In the genomic region with DNA sequence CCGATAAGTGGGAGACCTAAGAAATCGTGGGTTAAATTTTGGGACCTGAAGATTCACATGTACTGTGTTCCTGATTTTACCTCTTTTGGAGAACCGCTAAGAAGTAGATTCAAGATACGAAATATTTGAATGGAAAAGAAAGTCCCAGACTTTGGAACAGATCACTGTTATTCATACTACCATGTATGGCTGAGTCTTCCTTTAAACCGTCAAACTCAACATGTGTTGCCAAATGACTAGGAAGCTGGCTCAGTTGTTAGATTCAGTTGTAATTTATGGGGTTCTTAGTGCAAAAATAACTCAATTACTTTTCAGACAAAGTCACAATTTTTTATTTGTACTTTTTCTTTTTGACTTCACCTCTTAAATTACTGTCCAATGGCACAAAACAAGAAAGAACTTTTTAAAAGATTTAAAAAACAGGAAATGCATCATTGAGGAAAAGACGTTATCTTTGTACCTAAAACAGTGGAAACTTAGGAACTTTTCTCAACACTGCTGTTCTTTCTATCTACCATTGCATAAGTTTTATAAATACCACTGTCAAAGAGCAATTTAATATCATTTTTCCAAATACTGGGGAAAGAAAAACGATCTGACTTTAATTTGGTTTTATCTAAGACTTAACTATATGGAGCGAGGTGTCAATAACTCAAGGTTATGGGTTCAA, we compare ENCODE assay signal across 20 cellular contexts. TPM values are rescaled to one million over a fixed set of nuclear protein-coding genes. Genes with fewer than 3 reads are reported as not detected.
A peak's percentile ranks its signal among the peaks of the same experiment; 100 is the strongest.
DNase-seq lines count a peak whose midpoint lies in the region; ATAC-seq, FAIRE-seq and TF ChIP-seq lines count a peak whose summit lies in the region.
"Had no signal": no experiment of that assay in that cellular context is flagged by ENCODE, and none has a peak within 500 bp of the region (broad histone marks: within the 10 kb centered on the region; RNA-seq: fewer than 3 reads in every experiment).

No MANE protein-coding gene starts in this region.

- no peak overlapping the region for H3K4me2 ChIP-seq in GM23248 (ENCODE audit: unreplicated experiment)
- H3K4me2 ChIP-seq: hepatocyte had no signal

- H3K9me3 Mint-ChIP-seq in MCF 10A (ENCODE audit: unreplicated experiment): no peaks in the 10 kb centered on the region
- H3K9me3 Mint-ChIP-seq: activated naive CD4-positive, alpha-beta T cell treated with anti-CD3 and anti-CD28 coated beads for 36 hours; stimulated activated memory B cell treated with anti-CD40 and anti-IgM and Interleukin-4, amounts not matched to agents 10 μg/mL and 1 μg/mL and 100 μg/mL, for 72 hours had no signal

- H3F3A ChIP-seq in GM23248 (ENCODE audit: insufficient read depth): 0 out of 2 replicates have a peak, but pooled peaks cover 7% of the 10 kb centered on the region

- H3K4me1 ChIP-seq in heart left ventricle: peaks cover 0 to 47% (median 0%) of the 10 kb centered on the region in 12 donors
- H3K4me1 ChIP-seq in pancreas: no peaks in the 10 kb centered on the region
- H3K4me1 ChIP-seq in transverse colon: peaks cover 0 to 20% (median 7%) of the 10 kb centered on the region in 4 donors
- peaks cover 14% of the 10 kb centered on the region for H3K4me1 ChIP-seq in GM23248 (ENCODE audit: insufficient read depth)

- FAIRE-seq in pancreas (lab: Jason Lieb, UNC): peak; percentile 59
- FAIRE-seq: TTC549 had no signal

- H4K20me1 ChIP-seq in GM23248 (ENCODE audit: insufficient read depth): no peaks in the 10 kb centered on the region

- H3K79me2 ChIP-seq in GM23248 (ENCODE audit: insufficient read depth): no peaks in the 10 kb centered on the region
- H3K79me2 ChIP-seq: hepatocyte had no signal

- no peak for TF ChIP-seq EP300 in transverse colon (IDR thresholded peaks at IDR 0.05; ENCODE audit: low read depth)

- H3K27ac ChIP-seq in heart left ventricle (peak overlapping the region in 11 of 12 donors; percentile 0 to 80 (median 60)), pancreas (no peak overlapping the region), transverse colon (peak overlapping the region; percentile 57 to 75 (median 62)), GM23248 (no peak overlapping the region)
- H3K27ac ChIP-seq: hepatocyte, RWPE1 had no signal

- DNase-seq in MCF 10A (ENCODE audit: unreplicated experiment) (peak; percentile 67), heart left ventricle (no peak), pancreas (no peak), transverse colon (no peak), GM23248 (no peak), EL (no peak), cerebellar nuclear complex (lab: John Stamatoyannopoulos, UW) (no peak)
- no peak for DNase-seq in activated naive CD4-positive, alpha-beta T cell (lab: John Stamatoyannopoulos, UW)
- DNase-seq: activated CD4-positive, alpha-beta T cell treated with anti-CD3 and anti-CD28 coated beads, Interleukin-2, amount 50 U/mL, for 1 hour; activated naive CD4-positive, alpha-beta T cell treated with anti-CD3 and anti-CD28 coated beads for 36 hours; activated T-cell treated with anti-CD3 and anti-CD28 coated beads for 4 hours; dermis blood vessel endothelial cell; NCI-H1436 treated with DMSO at 0.1 percent for 48 hours; posterior cingulate gyrus had no signal

- H3K4me3 ChIP-seq in heart left ventricle: no peak overlapping the region
- no peak overlapping the region for H3K4me3 ChIP-seq in pancreas
- no peak overlapping the region for H3K4me3 ChIP-seq in transverse colon
- no peak overlapping the region for H3K4me3 ChIP-seq in GM23248
- H3K4me3 ChIP-seq: hepatocyte had no signal

- 73 to 81% (median 77%) methylated on average over 8 of the region's 8 CpGs for WGBS in heart left ventricle, 4 donors
- WGBS in pancreas, 2 donors: 74 to 80% methylated on average over 8 of the region's 8 CpGs
- WGBS in transverse colon (ENCODE audit: low coverage in 1 of 2), 2 donors: 60 to 77% methylated on average over 8 of the region's 8 CpGs
- 33 to 34% methylated on average over 8 of the region's 8 CpGs for WGBS in GM23248 (ENCODE audit: low coverage in 1 of 2, low lambda C conversion rate in 2 of 2, missing lambda C conversion rate in 2 of 2), 2 experiments

- no peak overlapping the region for H3K9ac ChIP-seq in GM23248

- POLR2A ChIA-PET in MCF 10A (lab: Yijun Ruan, JAX): interaction anchor here (1.1 kb wide), 1 partner anchor 16 kb away, joined by 3 read pairs; no protein-coding TSS in a partner anchor

- H3K36me3 Mint-ChIP-seq in MCF 10A (ENCODE audit: insufficient read depth, unreplicated experiment): peaks cover 13% of the 10 kb centered on the region
- H3K36me3 Mint-ChIP-seq: stimulated activated memory B cell treated with anti-CD40 and anti-IgM and Interleukin-4, amounts not matched to agents 10 μg/mL and 1 μg/mL and 100 μg/mL, for 72 hours had no signal

- BruUV-seq in MCF 10A (replicated peaks; lab: Mats Ljungman, UMichigan): no TSS peak

- peaks cover 27% of the 10 kb centered on the region for H3K4me1 Mint-ChIP-seq in MCF 10A (ENCODE audit: insufficient read depth, unreplicated experiment)
- H3K4me1 Mint-ChIP-seq: stimulated activated memory B cell treated with anti-CD40 and anti-IgM and Interleukin-4, amounts not matched to agents 10 μg/mL and 1 μg/mL and 100 μg/mL, for 72 hours had no signal

- H2AFZ ChIP-seq in GM23248: no peak overlapping the region
- H2AFZ ChIP-seq: hepatocyte had no signal

- peak overlapping the region; percentile 80 for H3K27ac Mint-ChIP-seq in MCF 10A (ENCODE audit: low read depth, unreplicated experiment)
- H3K27ac Mint-ChIP-seq: activated naive CD4-positive, alpha-beta T cell treated with anti-CD3 and anti-CD28 coated beads for 36 hours; stimulated activated memory B cell treated with anti-CD40 and anti-IgM and Interleukin-4, amounts not matched to agents 10 μg/mL and 1 μg/mL and 100 μg/mL, for 72 hours had no signal

- H3K27me3 ChIP-seq in heart left ventricle (no peaks in the 10 kb centered on the region), pancreas (no peaks in the 10 kb centered on the region), transverse colon (no peaks in the 10 kb centered on the region), GM23248 (replicated peaks; ENCODE audit: insufficient read depth) (0 out of 2 replicates have a peak, but pooled peaks cover 14% of the 10 kb centered on the region)
- H3K27me3 ChIP-seq: hepatocyte had no signal

- no peaks in the 10 kb centered on the region for H3K36me3 ChIP-seq in heart left ventricle
- no peaks in the 10 kb centered on the region for H3K36me3 ChIP-seq in pancreas
- H3K36me3 ChIP-seq in transverse colon: no peaks in the 10 kb centered on the region
- no peaks in the 10 kb centered on the region for H3K36me3 ChIP-seq in GM23248 (ENCODE audit: low read depth)

- ATAC-seq in heart left ventricle (peak in 2 of 4 donors; percentile 47 to 55), pancreas (no peak)
- ATAC-seq: HCT116; stimulated activated memory B cell treated with anti-CD40 and anti-IgM and Interleukin-4, amounts not matched to agents 10 μg/mL and 1 μg/mL and 100 μg/mL, for 72 hours had no signal

- H3K9me2 ChIP-seq in GM23248 (ENCODE audit: insufficient read depth): no peaks in the 10 kb centered on the region

- in situ Hi-C loops in transverse colon (cut with MboI; ENCODE audit: low pct_ligation_motif_present in 1 of 4, low pct_unique_long_range_greater_than_20kb in 1 of 4, low sequenced_read_pairs in 3 of 4): no loop called here
- in situ Hi-C loops in GM23248 (cut with MboI): no loop called here

- peak overlapping the region; percentile 19 for H3K4me3 Mint-ChIP-seq in MCF 10A (ENCODE audit: unreplicated experiment)
- H3K4me3 Mint-ChIP-seq: activated naive CD4-positive, alpha-beta T cell treated with anti-CD3 and anti-CD28 coated beads for 36 hours; stimulated activated memory B cell treated with anti-CD40 and anti-IgM and Interleukin-4, amounts not matched to agents 10 μg/mL and 1 μg/mL and 100 μg/mL, for 72 hours had no signal

- H3K9me3 ChIP-seq in heart left ventricle (peaks cover 0 to 5% (median 0%) of the 10 kb centered on the region in 12 donors), pancreas (no peaks in the 10 kb centered on the region), transverse colon (no peaks in the 10 kb centered on the region), GM23248 (ENCODE audit: low read depth) (no peaks in the 10 kb centered on the region)

- no peaks in the 10 kb centered on the region for H3K27me3 Mint-ChIP-seq in MCF 10A (ENCODE audit: insufficient read depth, unreplicated experiment)

- TF ChIP-seq CTCF in MCF 10A (IDR thresholded peaks at IDR 0.05; ENCODE audit: unreplicated experiment) (no peak), heart left ventricle (IDR thresholded peaks at IDR 0.05) (no peak), pancreas (IDR thresholded peaks at IDR 0.05) (no peak), transverse colon (IDR thresholded peaks at IDR 0.05) (no peak)

- CTCF ChIA-PET in MCF 10A (lab: Yijun Ruan, JAX): interaction anchor here (0.7 to 2.0 kb wide), 10 partner anchors 13 to 68 kb away, joined by 3 to 12 read pairs (median 4); partner anchors contain the start of gene RERG

- TF ChIP-seq POLR2A in heart left ventricle (IDR thresholded peaks at IDR 0.05): no peak
- no peak for TF ChIP-seq POLR2A in transverse colon (IDR thresholded peaks at IDR 0.05)

- intact Hi-C loops in MCF 10A (cut with micrococcal nuclease): no loop called here
- intact Hi-C loops in heart left ventricle (cut with DNase I): loop anchor here in 1 of 10 donors (5.0 kb wide), 1 partner anchor 38 kb away; no protein-coding TSS in a partner anchor
- intact Hi-C loops in pancreas (cut with DNase I): no loop called here
- intact Hi-C loops in transverse colon (cut with DNase I; ENCODE audit: low total_unique reads): no loop called here

RNA-seq across cellular contexts. Expression of gene RERG, which starts 15.7 kb away (rescaled TPM):
- total RNA-seq in MCF 10A (2022) (7.6 and 16.5 TPM in 2 replicates), heart left ventricle (10 to 100 TPM in 1 of 9 donors, 1 to 10 TPM in 8; 2.9 to 17.7 (median 4.2) TPM), pancreas (10 to 100 TPM in 1 of 6 donors, 1 to 10 TPM in 5; 2.0 to 10.4 (median 5.2) TPM), transverse colon (10 to 100 TPM in 2 of 4 donors, 1 to 10 TPM in 2; 3.6 to 12.6 (median 8.6) TPM)
- polyA plus RNA-seq in heart left ventricle (1 to 10 TPM; 3.7 to 5.3 TPM), pancreas (1 to 10 TPM; 6.4 to 6.7 TPM), GM23248 (2016; fragmentation: Nextera tagmentation; extraction: Ambion mirVana) (not detected in 2 replicates)
- not detected in 2 replicates for total RNA-seq in GM23248 (2014; rRNA removed; shearing (Covaris generic))
- total RNA-seq: activated naive CD4-positive, alpha-beta T cell treated with anti-CD3 and anti-CD28 coated beads for 36 hours; HT-29 had no signal

Comparison
In these comparisons a context has a peak if more than half of its experiments do, and no peak if none do; other contexts are left out.
1. H3K27ac ChIP-seq: peak in heart left ventricle (11 of 12) and transverse colon (4 of 4); none in pancreas (0 of 4) and GM23248 (single experiment).